19 cellular contexts compared by ENCODE assay signal in the genomic region with DNA sequence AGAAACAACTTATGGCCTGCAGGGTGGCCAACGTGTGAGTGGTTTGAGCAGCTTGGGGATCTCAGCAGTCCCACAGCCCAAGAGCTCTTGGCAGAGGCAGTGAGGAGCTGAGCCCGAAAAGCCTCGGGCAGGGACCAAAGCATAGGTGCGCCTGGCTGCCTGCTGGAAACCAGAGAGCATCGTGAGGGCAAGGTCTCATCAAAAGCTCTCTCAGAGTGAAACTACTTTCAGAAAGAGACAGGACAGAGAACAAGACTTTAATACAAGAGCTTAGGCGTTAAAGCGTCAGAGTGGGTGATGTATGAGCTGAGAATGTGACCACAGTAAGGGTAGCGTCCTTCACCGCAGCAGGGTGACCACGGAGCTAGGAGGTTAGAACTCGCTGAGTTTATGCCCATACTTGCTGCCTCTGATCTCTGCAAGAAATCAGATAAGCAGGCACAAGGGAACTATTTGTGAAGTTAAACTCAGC. TPM values are rescaled to one million over a fixed set of nuclear protein-coding genes. Genes with fewer than 3 reads are reported as not detected.
DNase-seq lines count a peak whose midpoint lies in the region; ATAC-seq and TF ChIP-seq lines count a peak whose summit lies in the region.
"Had no signal": no experiment of that assay in that cellular context is flagged by ENCODE, and none has a peak within 500 bp of the region (broad histone marks: within the 10 kb centered on the region; RNA-seq: fewer than 3 reads in every experiment).

No MANE protein-coding gene starts in this region.

- H3K4me3 Mint-ChIP-seq in stimulated activated effector memory CD8-positive, alpha-beta T cell treated with anti-CD3 and anti-CD28 coated beads, Interleukin-12 subunit alpha, Interleukin-12 subunit beta, amount 100 ng/mL, for 72 hours, result peak overlapping the region; percentile 1
- H3K4me3 Mint-ChIP-seq: activated naive CD8-positive, alpha-beta T cell had no signal

- ATAC-seq in stimulated activated effector memory CD8-positive, alpha-beta T cell treated with anti-CD3 and anti-CD28 coated beads, Interleukin-12 subunit alpha, Interleukin-12 subunit beta, amount 100 ng/mL, for 72 hours, result peak; percentile 92
- no peak for ATAC-seq in upper lobe of left lung (ENCODE audit: low FRiP score in 2 of 2)
- ATAC-seq: Panc1 had no signal

- no peak for TF ChIP-seq POLR2A in upper lobe of left lung (IDR thresholded peaks at IDR 0.05)

- H3K27me3 ChIP-seq in dorsolateral prefrontal cortex, result no peaks in the 10 kb centered on the region
- H3K27me3 ChIP-seq in upper lobe of left lung, result no peaks in the 10 kb centered on the region
- H3K27me3 ChIP-seq: MG63, stomach had no signal

- no peak for TF ChIP-seq EP300 in upper lobe of left lung (IDR thresholded peaks at IDR 0.05)

- H3K36me3 Mint-ChIP-seq in stimulated activated effector memory CD8-positive, alpha-beta T cell treated with anti-CD3 and anti-CD28 coated beads, Interleukin-12 subunit alpha, Interleukin-12 subunit beta, amount 100 ng/mL, for 72 hours, result no peaks in the 10 kb centered on the region

- H3K27ac Mint-ChIP-seq in stimulated activated effector memory CD8-positive, alpha-beta T cell treated with anti-CD3 and anti-CD28 coated beads, Interleukin-12 subunit alpha, Interleukin-12 subunit beta, amount 100 ng/mL, for 72 hours, result peak overlapping the region; percentile 23
- H3K27ac Mint-ChIP-seq: activated naive CD8-positive, alpha-beta T cell had no signal

- H3K4me1 Mint-ChIP-seq in stimulated activated effector memory CD8-positive, alpha-beta T cell treated with anti-CD3 and anti-CD28 coated beads, Interleukin-12 subunit alpha, Interleukin-12 subunit beta, amount 100 ng/mL, for 72 hours, result peaks cover 8% of the 10 kb centered on the region

- H3K4me3 ChIP-seq in fibroblast of villous mesenchyme (ENCODE audit: low read depth, low read length) (no peak overlapping the region), dorsolateral prefrontal cortex (no peak overlapping the region), upper lobe of left lung (no peak overlapping the region)
- H3K4me3 ChIP-seq: MG63, SK-N-MC, stomach had no signal

- peaks cover 8 to 15% (median 10%) of the 10 kb centered on the region in 4 donors for H3K4me1 ChIP-seq in upper lobe of left lung

- DNase-seq in activated gamma-delta T cell treated with Interleukin-2 at 50 U/mL for 16 hours (peak; percentile 16), activated gamma-delta T cell (lab: John Stamatoyannopoulos, UW) (no peak), MV-4-11 (lab: John Stamatoyannopoulos, UW) (peak; percentile 7), fibroblast of villous mesenchyme (ENCODE audit: low read depth) (peak; percentile 54), OCI-M2 (lab: John Stamatoyannopoulos, UW; ENCODE audit: unreplicated experiment) (no peak), dorsolateral prefrontal cortex (no peak), upper lobe of left lung (no peak)
- peak in 1 of 2 donors; percentile 55 for DNase-seq in stimulated activated effector memory CD8-positive, alpha-beta T cell treated with anti-CD3 and anti-CD28 coated beads, Interleukin-12 subunit alpha, Interleukin-12 subunit beta, amount 100 ng/mL, for 72 hours (ENCODE audit: low spot score in 2 of 2)
- DNase-seq: Calu3, HCEC 1CT, MG63, NCI-H1930, NCI-H524 treated with DMSO at 0.1 percent for 48 hours, occipital lobe, small intestine, stomach had no signal

- H3K9me3 Mint-ChIP-seq in stimulated activated effector memory CD8-positive, alpha-beta T cell treated with anti-CD3 and anti-CD28 coated beads, Interleukin-12 subunit alpha, Interleukin-12 subunit beta, amount 100 ng/mL, for 72 hours, result no peaks in the 10 kb centered on the region

- TF ChIP-seq CTCF in fibroblast of villous mesenchyme (IDR thresholded peaks at IDR 0.05; ENCODE audit: insufficient read depth, low read depth, low read length) (no peak), dorsolateral prefrontal cortex (IDR thresholded peaks at IDR 0.05 in 54 of 56, conservative IDR thresholded peaks at IDR 0.05 in 2 of 56; ENCODE audit: low read depth in 1 of 56, partially characterized antibody in 56 of 56) (no peak), upper lobe of left lung (IDR thresholded peaks at IDR 0.05) (no peak)

- 79 to 81% methylated on average over 11 of the region's 11 CpGs for WGBS in upper lobe of left lung, 2 donors

- intact Hi-C loops in dorsolateral prefrontal cortex (cut with DNase I), result no loop called here

- H3K36me3 ChIP-seq in upper lobe of left lung, result peaks cover 0 to 24% (median 10%) of the 10 kb centered on the region in 4 donors
- H3K36me3 ChIP-seq: MG63 had no signal

- H3K27ac ChIP-seq in dorsolateral prefrontal cortex, result peak overlapping the region in 22 of 59 donors; percentile 4 to 54 (median 34)
- peak overlapping the region in 1 of 4 donors; percentile 2 for H3K27ac ChIP-seq in upper lobe of left lung
- H3K27ac ChIP-seq: SK-N-MC had no signal

- H3K9me3 ChIP-seq in upper lobe of left lung, result no peaks in the 10 kb centered on the region
- H3K9me3 ChIP-seq: MG63, stomach had no signal

RNA-seq across cellular contexts. Expression of a gene that starts 30.8 kb away (rescaled TPM):
- total RNA-seq in fibroblast of villous mesenchyme, result 41.5 and 45.7 TPM in 2 replicates
- 10 to 100 TPM; 34.8 to 93.8 (median 64.1) TPM for total RNA-seq in dorsolateral prefrontal cortex
- 100 to 1,000 TPM in 3 of 6 donors, 10 to 100 TPM in 3; 53.4 to 222 (median 123) TPM for total RNA-seq in upper lobe of left lung

Comparison
In these comparisons a context has a peak if more than half of its experiments do, and no peak if none do; other contexts are left out.
1. DNase-seq: peak in activated gamma-delta T cell treated with Interleukin-2 at 50 U/mL for 16 hours (single experiment), MV-4-11 (single experiment) and fibroblast of villous mesenchyme (single experiment); none in activated gamma-delta T cell (single experiment), OCI-M2 (single experiment), dorsolateral prefrontal cortex (0 of 10) and upper lobe of left lung (0 of 2).